ENCODE assay signal across 28 cellular contexts in genomic region chr7:74690474-74690873, GRCh38.
"Had no signal": no experiment of that assay in that cellular context is flagged by ENCODE, and none has a peak within 500 bp of the region (broad histone marks: within the 10 kb centered on the region; RNA-seq: fewer than 3 reads in every experiment).

No MANE protein-coding gene starts in this region.

- H3K27ac Mint-ChIP-seq: dendritic cell treated with granulocyte-macrophage colony-stimulating factor and Interleukin-4, amounts not matched to agents 40 ng/mL and 50 ng/mL, for 4 days; nephron had no signal

- H3K4me1 ChIP-seq: colonic mucosa, esophagus squamous epithelium, left lung, pancreas, thyroid gland, vagina had no signal

- H3K9me3 ChIP-seq: colonic mucosa, esophagus squamous epithelium, left lung, pancreas, stomach, thyroid gland, vagina had no signal

- H3K4me3 ChIP-seq: colonic mucosa, esophagus squamous epithelium, heart right ventricle, left lung, pancreas, smooth muscle cell, stomach, thyroid gland, vagina had no signal

- ATAC-seq: heart right ventricle; left cardiac atrium; left lung; naive thymus-derived CD4-positive, alpha-beta T cell; pancreas; sciatic nerve had no signal

- H3K4me3 Mint-ChIP-seq: dendritic cell treated with granulocyte-macrophage colony-stimulating factor and Interleukin-4, amounts not matched to agents 40 ng/mL and 50 ng/mL, for 4 days; naive thymus-derived CD4-positive, alpha-beta T cell; nephron had no signal

- DNase-seq: colonic mucosa; effector CD8-positive, alpha-beta T cell; erythroblast; esophagus squamous epithelium; foreskin melanocyte; glutamatergic neuron; heart right ventricle; hippocampal formation; left cardiac atrium; left lung; mesendoderm; midbrain; naive thymus-derived CD4-positive, alpha-beta T cell; occipital lobe; pancreas; stimulated activated CD4-positive, alpha-beta T cell treated with anti-CD3 and anti-CD28 coated beads, Interleukin-12 subunit alpha, Interleukin-12 subunit beta, amount 100 ng/mL, for 4 hours; stimulated activated CD4-positive, alpha-beta T cell treated with anti-CD3 and anti-CD28 coated beads, Interleukin-1b, Interleukin-23, amount 100 ng/mL, for 48 hours; stimulated activated CD4-positive, alpha-beta T cell treated with anti-CD3 and anti-CD28 coated beads, Interleukin-4, amount 100 ng/mL, for 1 hour; stimulated activated CD8-positive, alpha-beta memory T cell treated with anti-CD3 and anti-CD28 coated beads, Interleukin-4, amount 100 ng/mL, for 48 hours; stimulated activated naive CD4-positive, alpha-beta T cell treated with Interleukin-2 at 50 U/mL for 16 hours; stomach; thyroid gland; trophoblast cell had no signal

- H3K27ac ChIP-seq: colonic mucosa, esophagus squamous epithelium, heart right ventricle, left lung, pancreas, vagina had no signal

- H3K4me1 Mint-ChIP-seq: nephron had no signal

- H3K4me2 ChIP-seq: smooth muscle cell had no signal

- H3K9me3 Mint-ChIP-seq: dendritic cell treated with granulocyte-macrophage colony-stimulating factor and Interleukin-4, amounts not matched to agents 40 ng/mL and 50 ng/mL, for 4 days had no signal

- H3K27me3 ChIP-seq: colonic mucosa, esophagus squamous epithelium, heart right ventricle, left lung, pancreas, stomach, thyroid gland, vagina had no signal

- H3K27me3 Mint-ChIP-seq: dendritic cell treated with granulocyte-macrophage colony-stimulating factor and Interleukin-4, amounts not matched to agents 40 ng/mL and 50 ng/mL, for 4 days; naive thymus-derived CD4-positive, alpha-beta T cell had no signal
